In genomic region chr1:221962385-221962784, GRCh38 we compare ENCODE assay signal across 1 cellular context.
A peak's percentile ranks its signal among the peaks of the same experiment; 100 is the strongest.
TF ChIP-seq lines count a peak whose summit lies in the region.

No MANE protein-coding gene starts in this region.

TF ChIP-seq in K562, 482 proteins besides CTCF, POLR2A, EP300 and RAD21 (continued from another document and continues in another):
- TF ChIP-seq PRDM10 (IDR thresholded peaks at IDR 0.05; ENCODE audit: partially characterized antibody) (no peak), SIX5 (IDR thresholded peaks at IDR 0.05; ENCODE audit: borderline replicate concordance in 1 of 2, insufficient read depth in 1 of 2, low read depth in 1 of 2, low read length in 2 of 2) (no peak), SOX6 (IDR thresholded peaks at IDR 0.05) (no peak), ZNF785 (CRISPR knock-in tag; IDR thresholded peaks at IDR 0.05) (peak; percentile 88; the same call in 1 of the 2 replicates), PHTF2 (CRISPR knock-in tag; IDR thresholded peaks at IDR 0.05) (peak; percentile 80; the same call in 1 of the 2 replicates), CHCHD3 (CRISPR knock-in tag; IDR thresholded peaks at IDR 0.05) (no peak), ZNF347 (CRISPR knock-in tag; IDR thresholded peaks at IDR 0.05; ENCODE audit: low read depth) (peak; percentile 90), ZNF644 (tag; IDR thresholded peaks at IDR 0.05; ENCODE audit: low read depth) (peak; percentile 98), CREB5 (CRISPR knock-in tag; IDR thresholded peaks at IDR 0.05) (peak; percentile 94), ZNF3 (CRISPR knock-in tag; IDR thresholded peaks at IDR 0.05) (peak; percentile 19; the same call in 1 of the 2 replicates), SMARCB1 (IDR thresholded peaks at IDR 0.05; ENCODE audit: insufficient read length, low read depth) (no peak), CBX8 (IDR thresholded peaks at IDR 0.05; ENCODE audit: borderline replicate concordance, extremely low read depth, low read depth, low read length, poor library complexity, severe bottlenecking) (no peak), PHB (CRISPR knock-in tag; IDR thresholded peaks at IDR 0.05) (0 out of 2 replicates have a peak, but pooled peaks have one; percentile 60), KLF10 (CRISPR knock-in tag; IDR thresholded peaks at IDR 0.05) (no peak), SREBF2 (CRISPR knock-in tag; IDR thresholded peaks at IDR 0.05) (no peak), CC2D1A (IDR thresholded peaks at IDR 0.05) (no peak), BRD9 (IDR thresholded peaks at IDR 0.05; ENCODE audit: low read depth, partially characterized antibody) (no peak), ZFP30 (CRISPR knock-in tag; IDR thresholded peaks at IDR 0.05; ENCODE audit: borderline replicate concordance) (no peak; the same call in 1 of the 2 replicates), NR4A1 (CRISPR knock-in tag; IDR thresholded peaks at IDR 0.05) (peak; percentile 88; the same call in 1 of the 2 replicates), NR4A1 (tag; IDR thresholded peaks at IDR 0.05) (peak; percentile 98), HBP1 (CRISPR knock-in tag; IDR thresholded peaks at IDR 0.05) (peak; percentile 89; the same call in 1 of the 2 replicates), ZSCAN32 (CRISPR knock-in tag; IDR thresholded peaks at IDR 0.05) (peak; percentile 90), CHD2 (IDR thresholded peaks at IDR 0.05; ENCODE audit: low read depth, low read length) (no peak), PTRF (tag; IDR thresholded peaks at IDR 0.05) (peak; percentile 98), ZNF609 (CRISPR knock-in tag; IDR thresholded peaks at IDR 0.05; ENCODE audit: borderline replicate concordance) (no peak), MXD1 (CRISPR knock-in tag; IDR thresholded peaks at IDR 0.05; ENCODE audit: borderline replicate concordance, poor library complexity, severe bottlenecking) (peak; percentile 66), SRF (CRISPR knock-in tag; IDR thresholded peaks at IDR 0.05) (peak in 1 of 2 experiments; percentile 85; a peak in 2 of 4 replicates)
- TF ChIP-seq, protein P1, sequence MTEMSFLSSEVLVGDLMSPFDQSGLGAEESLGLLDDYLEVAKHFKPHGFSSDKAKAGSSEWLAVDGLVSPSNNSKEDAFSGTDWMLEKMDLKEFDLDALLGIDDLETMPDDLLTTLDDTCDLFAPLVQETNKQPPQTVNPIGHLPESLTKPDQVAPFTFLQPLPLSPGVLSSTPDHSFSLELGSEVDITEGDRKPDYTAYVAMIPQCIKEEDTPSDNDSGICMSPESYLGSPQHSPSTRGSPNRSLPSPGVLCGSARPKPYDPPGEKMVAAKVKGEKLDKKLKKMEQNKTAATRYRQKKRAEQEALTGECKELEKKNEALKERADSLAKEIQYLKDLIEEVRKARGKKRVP (CRISPR knock-in tag; IDR thresholded peaks at IDR 0.05): peak; percentile 95
- TF ChIP-seq, protein P2, sequence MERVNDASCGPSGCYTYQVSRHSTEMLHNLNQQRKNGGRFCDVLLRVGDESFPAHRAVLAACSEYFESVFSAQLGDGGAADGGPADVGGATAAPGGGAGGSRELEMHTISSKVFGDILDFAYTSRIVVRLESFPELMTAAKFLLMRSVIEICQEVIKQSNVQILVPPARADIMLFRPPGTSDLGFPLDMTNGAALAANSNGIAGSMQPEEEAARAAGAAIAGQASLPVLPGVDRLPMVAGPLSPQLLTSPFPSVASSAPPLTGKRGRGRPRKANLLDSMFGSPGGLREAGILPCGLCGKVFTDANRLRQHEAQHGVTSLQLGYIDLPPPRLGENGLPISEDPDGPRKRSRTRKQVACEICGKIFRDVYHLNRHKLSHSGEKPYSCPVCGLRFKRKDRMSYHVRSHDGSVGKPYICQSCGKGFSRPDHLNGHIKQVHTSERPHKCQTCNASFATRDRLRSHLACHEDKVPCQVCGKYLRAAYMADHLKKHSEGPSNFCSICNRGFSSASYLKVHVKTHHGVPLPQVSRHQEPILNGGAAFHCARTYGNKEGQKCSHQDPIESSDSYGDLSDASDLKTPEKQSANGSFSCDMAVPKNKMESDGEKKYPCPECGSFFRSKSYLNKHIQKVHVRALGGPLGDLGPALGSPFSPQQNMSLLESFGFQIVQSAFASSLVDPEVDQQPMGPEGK (CRISPR knock-in tag; IDR thresholded peaks at IDR 0.05; ENCODE audit: borderline replicate concordance): peak; percentile 92; the same call in 1 of the 2 replicates
- TF ChIP-seq, protein P3, sequence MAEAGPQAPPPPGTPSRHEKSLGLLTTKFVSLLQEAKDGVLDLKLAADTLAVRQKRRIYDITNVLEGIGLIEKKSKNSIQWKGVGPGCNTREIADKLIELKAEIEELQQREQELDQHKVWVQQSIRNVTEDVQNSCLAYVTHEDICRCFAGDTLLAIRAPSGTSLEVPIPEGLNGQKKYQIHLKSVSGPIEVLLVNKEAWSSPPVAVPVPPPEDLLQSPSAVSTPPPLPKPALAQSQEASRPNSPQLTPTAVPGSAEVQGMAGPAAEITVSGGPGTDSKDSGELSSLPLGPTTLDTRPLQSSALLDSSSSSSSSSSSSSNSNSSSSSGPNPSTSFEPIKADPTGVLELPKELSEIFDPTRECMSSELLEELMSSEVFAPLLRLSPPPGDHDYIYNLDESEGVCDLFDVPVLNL (CRISPR knock-in tag; IDR thresholded peaks at IDR 0.05; ENCODE audit: low read depth): no peak
- TF ChIP-seq, protein P4, sequence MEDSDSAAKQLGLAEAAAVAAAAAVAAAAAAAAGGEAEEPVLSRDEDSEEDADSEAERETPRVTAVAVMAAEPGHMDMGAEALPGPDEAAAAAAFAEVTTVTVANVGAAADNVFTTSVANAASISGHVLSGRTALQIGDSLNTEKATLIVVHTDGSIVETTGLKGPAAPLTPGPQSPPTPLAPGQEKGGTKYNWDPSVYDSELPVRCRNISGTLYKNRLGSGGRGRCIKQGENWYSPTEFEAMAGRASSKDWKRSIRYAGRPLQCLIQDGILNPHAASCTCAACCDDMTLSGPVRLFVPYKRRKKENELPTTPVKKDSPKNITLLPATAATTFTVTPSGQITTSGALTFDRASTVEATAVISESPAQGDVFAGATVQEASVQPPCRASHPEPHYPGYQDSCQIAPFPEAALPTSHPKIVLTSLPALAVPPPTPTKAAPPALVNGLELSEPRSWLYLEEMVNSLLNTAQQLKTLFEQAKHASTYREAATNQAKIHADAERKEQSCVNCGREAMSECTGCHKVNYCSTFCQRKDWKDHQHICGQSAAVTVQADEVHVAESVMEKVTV (CRISPR knock-in tag; IDR thresholded peaks at IDR 0.05): peak; percentile 42; the same call in 1 of the 2 replicates
- TF ChIP-seq, protein P5, sequence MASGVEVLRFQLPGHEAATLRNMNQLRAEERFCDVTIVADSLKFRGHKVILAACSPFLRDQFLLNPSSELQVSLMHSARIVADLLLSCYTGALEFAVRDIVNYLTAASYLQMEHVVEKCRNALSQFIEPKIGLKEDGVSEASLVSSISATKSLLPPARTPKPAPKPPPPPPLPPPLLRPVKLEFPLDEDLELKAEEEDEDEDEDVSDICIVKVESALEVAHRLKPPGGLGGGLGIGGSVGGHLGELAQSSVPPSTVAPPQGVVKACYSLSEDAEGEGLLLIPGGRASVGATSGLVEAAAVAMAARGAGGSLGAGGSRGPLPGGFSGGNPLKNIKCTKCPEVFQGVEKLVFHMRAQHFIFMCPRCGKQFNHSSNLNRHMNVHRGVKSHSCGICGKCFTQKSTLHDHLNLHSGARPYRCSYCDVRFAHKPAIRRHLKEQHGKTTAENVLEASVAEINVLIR (CRISPR knock-in tag; IDR thresholded peaks at IDR 0.05): peak; percentile 87
